In the genomic region with DNA sequence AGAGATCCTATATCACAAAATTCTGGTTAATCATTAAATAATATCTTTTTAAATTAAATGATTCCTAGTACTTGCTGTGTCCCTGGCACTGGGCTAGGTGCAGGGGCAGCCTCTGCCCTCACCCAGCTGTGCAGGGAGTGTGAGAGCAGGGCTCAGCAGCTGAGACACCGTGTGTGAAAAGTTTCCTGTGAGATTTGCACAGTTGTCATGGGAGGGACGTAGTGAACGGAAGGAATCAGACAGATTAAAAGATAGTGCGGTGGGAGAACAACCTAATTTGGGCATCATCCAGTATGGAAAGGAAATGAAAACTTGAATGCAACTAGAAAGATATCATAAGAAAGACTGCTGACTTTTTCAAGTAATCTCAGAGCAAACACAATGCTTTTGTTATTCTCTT, we compare ENCODE assay signal across 15 cellular contexts.
"Had no signal": no experiment of that assay in that cellular context is flagged by ENCODE, and none has a peak within 500 bp of the region (broad histone marks: within the 10 kb centered on the region; RNA-seq: fewer than 3 reads in every experiment).

No MANE protein-coding gene starts in this region.

- ATAC-seq: foreskin keratinocyte; left colon; mucosa of descending colon; naive thymus-derived CD8-positive, alpha-beta T cell had no signal

- H2AFZ ChIP-seq: hepatocyte had no signal

- H3K4me2 ChIP-seq: hepatocyte had no signal

- H3K79me2 ChIP-seq: hepatocyte had no signal

- H3K36me3 Mint-ChIP-seq: naive thymus-derived CD8-positive, alpha-beta T cell had no signal

- H3K9me3 ChIP-seq: mucosa of descending colon, right atrium auricular region, tibial artery, upper lobe of left lung, uterus had no signal

- H3K4me1 ChIP-seq: foreskin keratinocyte, right atrium auricular region, upper lobe of left lung, uterus had no signal

- H3K27ac Mint-ChIP-seq: stimulated activated naive CD8-positive, alpha-beta T cell treated with anti-CD3 and anti-CD28 coated beads, Interleukin-15, Interleukin-2, amounts not matched to agents 100 ng/mL and 50 ng/mL, for 24 hours had no signal

- H3K27me3 Mint-ChIP-seq: stimulated activated naive CD8-positive, alpha-beta T cell treated with anti-CD3 and anti-CD28 coated beads, Interleukin-15, Interleukin-2, amounts not matched to agents 100 ng/mL and 50 ng/mL, for 24 hours had no signal

- FAIRE-seq: small intestine had no signal

- H3K36me3 ChIP-seq: right atrium auricular region, tibial artery, upper lobe of left lung, uterus had no signal

- H3K4me3 ChIP-seq: hepatocyte, mucosa of descending colon, right atrium auricular region, tibial artery, upper lobe of left lung, uterus had no signal

- H3K27me3 ChIP-seq: foreskin keratinocyte, hepatocyte, right atrium auricular region, tibial artery, upper lobe of left lung, uterus had no signal

- H3K4me3 Mint-ChIP-seq: naive thymus-derived CD8-positive, alpha-beta T cell; stimulated activated naive CD8-positive, alpha-beta T cell treated with anti-CD3 and anti-CD28 coated beads, Interleukin-15, Interleukin-2, amounts not matched to agents 100 ng/mL and 50 ng/mL, for 24 hours had no signal

- H3K9me3 Mint-ChIP-seq: naive thymus-derived CD8-positive, alpha-beta T cell; stimulated activated naive CD8-positive, alpha-beta T cell treated with anti-CD3 and anti-CD28 coated beads, Interleukin-15, Interleukin-2, amounts not matched to agents 100 ng/mL and 50 ng/mL, for 24 hours had no signal

- DNase-seq: cortex of kidney; effector memory CD4-positive, alpha-beta T cell; erythroblast; foreskin keratinocyte; left colon; mucosa of descending colon; naive thymus-derived CD8-positive, alpha-beta T cell; small intestine; stimulated activated CD4-positive, alpha-beta T cell treated with anti-CD3 and anti-CD28 coated beads, Interleukin-12 subunit alpha, Interleukin-12 subunit beta, amount 100 ng/mL, for 4 hours; tibial artery; uterus had no signal

- H3K27ac ChIP-seq: foreskin keratinocyte, hepatocyte, right atrium auricular region, tibial artery, upper lobe of left lung, uterus had no signal
